18 cellular contexts compared by ENCODE assay signal in genomic region chr9:75814667-75815066, GRCh38.
DNase-seq lines count a peak whose midpoint lies in the region; ATAC-seq and TF ChIP-seq lines count a peak whose summit lies in the region.
"Had no signal": no experiment of that assay in that cellular context is flagged by ENCODE, and none has a peak within 500 bp of the region (broad histone marks: within the 10 kb centered on the region; RNA-seq: fewer than 3 reads in every experiment).

No MANE protein-coding gene starts in this region.

- no peaks in the 10 kb centered on the region for H3K36me3 ChIP-seq in skeletal muscle satellite cell (ENCODE audit: insufficient read depth, low read length)
- no peaks in the 10 kb centered on the region for H3K36me3 ChIP-seq in BE2C
- H3K36me3 ChIP-seq: BLaER1 had no signal

- no peaks in the 10 kb centered on the region for H3K4me1 ChIP-seq in foreskin keratinocyte
- peaks cover 9% of the 10 kb centered on the region for H3K4me1 ChIP-seq in skeletal muscle satellite cell (ENCODE audit: control insufficient read depth, insufficient read depth, low read length)
- no peaks in the 10 kb centered on the region for H3K4me1 ChIP-seq in BE2C
- H3K4me1 ChIP-seq: BLaER1 had no signal

- H3K27ac Mint-ChIP-seq in activated naive CD4-positive, alpha-beta T cell treated with anti-CD3 and anti-CD28 coated beads, Interleukin-2, amount 50 U/mL, for 72 hours = no peak overlapping the region

- H3K9me3 Mint-ChIP-seq in activated naive CD4-positive, alpha-beta T cell treated with anti-CD3 and anti-CD28 coated beads, Interleukin-2, amount 50 U/mL, for 72 hours = peaks cover 19 to 23% of the 10 kb centered on the region in 2 donors

- peaks cover 0 to 18% of the 10 kb centered on the region in 2 donors for H3K36me3 Mint-ChIP-seq in activated naive CD4-positive, alpha-beta T cell treated with anti-CD3 and anti-CD28 coated beads, Interleukin-2, amount 50 U/mL, for 72 hours

- H3K27ac ChIP-seq in foreskin keratinocyte = no peak overlapping the region
- H3K27ac ChIP-seq: BLaER1 had no signal

- in situ Hi-C loops in astrocyte of the spinal cord (cut with HindIII; ENCODE audit: low sequenced_read_pairs) = no loop called here

- H3K4me3 ChIP-seq in astrocyte of the spinal cord (ENCODE audit: low read depth, low read length) = no peak overlapping the region
- no peak overlapping the region for H3K4me3 ChIP-seq in skeletal muscle satellite cell (ENCODE audit: low read length)
- H3K4me3 ChIP-seq in BE2C (ENCODE audit: low read depth, low read length) = no peak overlapping the region
- H3K4me3 ChIP-seq: BLaER1 had no signal

- peak; percentile 65 for ATAC-seq in foreskin keratinocyte
- ATAC-seq in activated naive CD4-positive, alpha-beta T cell treated with anti-CD3 and anti-CD28 coated beads, Interleukin-2, amount 50 U/mL, for 72 hours = no peak
- ATAC-seq: PC-3 had no signal

- H3K27me3 ChIP-seq in foreskin keratinocyte (no peaks in the 10 kb centered on the region), skeletal muscle satellite cell (ENCODE audit: control insufficient read depth, insufficient read depth, low read length) (no peaks in the 10 kb centered on the region), BE2C (no peaks in the 10 kb centered on the region)
- H3K27me3 ChIP-seq: BLaER1 had no signal

- peak overlapping the region; percentile 5 for H3K9ac ChIP-seq in skeletal muscle satellite cell (ENCODE audit: low read depth, low read length)
- H3K9ac ChIP-seq: BLaER1, SK-N-SH had no signal

- peak overlapping the region; percentile 10 for H3K4me2 ChIP-seq in skeletal muscle satellite cell (ENCODE audit: low read length)
- H3K4me2 ChIP-seq: BLaER1, SK-N-SH had no signal

- TF ChIP-seq CTCF in astrocyte of the spinal cord (IDR thresholded peaks at IDR 0.05; ENCODE audit: low read depth, low read length) (no peak), foreskin keratinocyte (conservative IDR thresholded peaks at IDR 0.05) (no peak), BE2C (IDR thresholded peaks at IDR 0.05; ENCODE audit: low read depth, low read length) (no peak)

- H3K9me3 ChIP-seq in skeletal muscle satellite cell (replicated peaks; ENCODE audit: low read length) (peaks cover 3% of the 10 kb centered on the region), BE2C (no peaks in the 10 kb centered on the region; the same call in 1 of the 2 replicates)
- H3K9me3 ChIP-seq: SK-N-SH had no signal

- DNase-seq in HT1080 (ENCODE audit: low read depth) (peak; percentile 82), astrocyte of the spinal cord (ENCODE audit: low read depth, low spot score) (peak; percentile 37), foreskin keratinocyte (peak; percentile 78 to 85), BE2C (no peak)
- DNase-seq in activated T-cell treated with anti-CD3 and anti-CD28 coated beads, Interleukin-2, amount 50 U/mL, for 48 hours = no peak
- no peak for DNase-seq in activated naive CD4-positive, alpha-beta T cell treated with anti-CD3 and anti-CD28 coated beads, Interleukin-2, amount 50 U/mL, for 72 hours (ENCODE audit: low spot score in 2 of 2)
- DNase-seq: EL; Karpas-422; NCI-H1417; NCI-H2029; NCI-H2227 treated with DMSO at 0.1 percent for 48 hours; NCI-H69; NK-92 treated with Interleukin-12 subunit alpha and Interleukin-12 subunit beta, amount 100 ng/mL, for 24 hours; PC-3; Right ventricle myocardium superior; SK-N-SH had no signal

Comparison
In these comparisons a context has a peak if more than half of its experiments do, and no peak if none do; other contexts are left out.
1. DNase-seq: peak in HT1080 (single experiment), astrocyte of the spinal cord (single experiment) and foreskin keratinocyte (2 of 2); none in activated T-cell treated with anti-CD3 and anti-CD28 coated beads, Interleukin-2, amount 50 U/mL, for 48 hours (0 of 2), activated naive CD4-positive, alpha-beta T cell treated with anti-CD3 and anti-CD28 coated beads, Interleukin-2, amount 50 U/mL, for 72 hours (0 of 2) and BE2C (single experiment).